1 cellular context compared by ENCODE assay signal in genomic region chr2:237692601-237693079, GRCh38.
TF ChIP-seq lines count a peak whose summit lies in the region.

No MANE protein-coding gene starts in this region.

TF ChIP-seq in HepG2, 621 proteins besides CTCF, POLR2A, EP300 and RAD21 (continued from another document and continues in another):
- TF ChIP-seq AKAP8 (CRISPR knock-in tag; IDR thresholded peaks at IDR 0.05) (peak; percentile 69; the same call in 1 of the 2 replicates), CHD4 (IDR thresholded peaks at IDR 0.05; ENCODE audit: borderline replicate concordance, low read length) (no peak), ZMAT3 (CRISPR knock-in tag; conservative IDR thresholded peaks at IDR 0.05) (0 out of 2 replicates have a peak, but pooled peaks have one; percentile 30), HNRNPH1 (optimal IDR thresholded peaks at IDR 0.05; ENCODE audit: low read depth, low read length) (no peak), KLF9 (CRISPR knock-in tag; IDR thresholded peaks at IDR 0.05; ENCODE audit: low read depth) (no peak), ZBTB21 (CRISPR knock-in tag; IDR thresholded peaks at IDR 0.05) (no peak), PATZ1 (CRISPR knock-in tag; IDR thresholded peaks at IDR 0.05) (no peak), ZNF276 (CRISPR knock-in tag; IDR thresholded peaks at IDR 0.05; ENCODE audit: low read depth) (no peak), CSRNP1 (CRISPR knock-in tag; IDR thresholded peaks at IDR 0.05) (peak; percentile 55; the same call in 1 of the 2 replicates), ZSCAN21 (CRISPR knock-in tag; IDR thresholded peaks at IDR 0.05; ENCODE audit: borderline replicate concordance) (no peak), SNAI1 (CRISPR knock-in tag; IDR thresholded peaks at IDR 0.05; ENCODE audit: borderline replicate concordance) (no peak), TRIM24 (CRISPR knock-in tag; IDR thresholded peaks at IDR 0.05) (no peak), SYNCRIP (IDR thresholded peaks at IDR 0.05; ENCODE audit: insufficient read depth, low read depth, low read length) (no peak), ZNF317 (CRISPR knock-in tag; IDR thresholded peaks at IDR 0.05) (0 out of 2 replicates have a peak, but pooled peaks have one; percentile 26), MLLT10 (CRISPR knock-in tag; IDR thresholded peaks at IDR 0.05) (no peak), HMGXB4 (CRISPR knock-in tag; IDR thresholded peaks at IDR 0.05; ENCODE audit: borderline replicate concordance in 1 of 2, low read depth in 1 of 2) (0 out of 4 replicates have a peak, but pooled peaks of 1 of the 2 experiments have one; percentile 23), ZNF646 (CRISPR knock-in tag; IDR thresholded peaks at IDR 0.05) (no peak), ELF3 (CRISPR knock-in tag; IDR thresholded peaks at IDR 0.05) (no peak), ZNF142 (CRISPR knock-in tag; IDR thresholded peaks at IDR 0.05) (no peak), MTF1 (CRISPR knock-in tag; IDR thresholded peaks at IDR 0.05) (no peak), NKX3-1 (CRISPR knock-in tag; IDR thresholded peaks at IDR 0.05) (no peak), CBFB (CRISPR knock-in tag; IDR thresholded peaks at IDR 0.05) (0 out of 2 replicates have a peak, but pooled peaks have one; percentile 49), ZNF281 (CRISPR knock-in tag; IDR thresholded peaks at IDR 0.05; ENCODE audit: borderline replicate concordance) (no peak), POLR2AphosphoS2 (IDR thresholded peaks at IDR 0.05; ENCODE audit: low read depth, low read length) (no peak), ZNF672 (CRISPR knock-in tag; IDR thresholded peaks at IDR 0.05) (no peak), ZNF280B (CRISPR knock-in tag; IDR thresholded peaks at IDR 0.05; ENCODE audit: borderline replicate concordance) (peak; percentile 56; the same call in 1 of the 2 replicates), BRCA1 (CRISPR knock-in tag; IDR thresholded peaks at IDR 0.05) (no peak), ZFP41 (CRISPR knock-in tag; IDR thresholded peaks at IDR 0.05; ENCODE audit: borderline replicate concordance) (no peak)
